Comparison of ENCODE assay signal across 11 cellular contexts in the genomic region with DNA sequence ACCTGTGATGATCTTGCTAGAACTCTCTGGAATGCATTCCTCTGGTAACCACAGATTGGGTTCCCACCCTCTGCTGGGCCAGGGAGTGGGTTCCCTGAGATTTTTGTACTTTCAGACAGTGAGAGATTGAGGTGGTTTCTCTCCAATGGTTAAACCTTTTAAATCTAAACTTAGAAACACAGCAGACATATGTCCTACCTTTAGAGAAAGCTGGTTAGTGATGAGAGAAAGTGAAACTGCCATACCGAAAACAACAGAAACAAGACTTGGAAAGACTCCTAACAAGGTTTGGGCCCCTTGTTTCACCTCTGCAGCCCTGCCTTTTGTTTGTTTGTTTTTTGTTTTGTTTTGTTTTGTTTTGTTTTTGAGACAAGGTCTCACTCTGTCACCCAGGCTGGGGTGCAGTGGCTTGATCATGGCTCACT. TPM values are rescaled to one million over a fixed set of nuclear protein-coding genes. Genes with fewer than 3 reads are reported as not detected.
DNase-seq lines count a peak whose midpoint lies in the region; ATAC-seq, FAIRE-seq and TF ChIP-seq lines count a peak whose summit lies in the region.
"Had no signal": no experiment of that assay in that cellular context is flagged by ENCODE, and none has a peak within 500 bp of the region (broad histone marks: within the 10 kb centered on the region; RNA-seq: fewer than 3 reads in every experiment).

No MANE protein-coding gene starts in this region.

- no peak for DNase-seq in GM12892 (ENCODE audit: insufficient read length)
- no peak for DNase-seq in OCI-LY7 (ENCODE audit: low spot score)
- DNase-seq in GDM1 (lab: John Stamatoyannopoulos, UW): no peak
- DNase-seq in psoas muscle: no peak
- no peak for DNase-seq in pons (ENCODE audit: low spot score)
- DNase-seq in Right ventricle myocardium superior: no peak
- DNase-seq: DND-41, NCI-H510A treated with DMSO at 0.1 percent for 48 hours had no signal

- H3K4me1 ChIP-seq in OCI-LY7 (ENCODE audit: insufficient read depth, low read length, poor library complexity, severe bottlenecking) (peaks cover 19% of the 10 kb centered on the region), psoas muscle (no peaks in the 10 kb centered on the region)

- BruUV-seq in OCI-LY7 (replicated peaks; lab: Mats Ljungman, UMichigan): no TSS peak

- no peak for TF ChIP-seq CTCF in OCI-LY7 (conservative IDR thresholded peaks at IDR 0.05; ENCODE audit: low read length)
- no peak for TF ChIP-seq CTCF in psoas muscle (IDR thresholded peaks at IDR 0.05)

- peak overlapping the region; percentile 79 for H2AFZ ChIP-seq in OCI-LY7 (ENCODE audit: low read length)

- FAIRE-seq in GM12892 (lab: Jason Lieb, UNC): peak; percentile 86
- FAIRE-seq: TTC549 had no signal

- WGBS in psoas muscle, 3 donors: 80 to 91% (median 86%) methylated on average over 1 of the region's 1 CpG

- no peak overlapping the region for H3K27ac ChIP-seq in OCI-LY7 (ENCODE audit: low read depth, low read length, poor library complexity, severe bottlenecking)
- H3K27ac ChIP-seq in psoas muscle: no peak overlapping the region

- peak overlapping the region; percentile 18 for H3K4me3 ChIP-seq in OCI-LY7 (ENCODE audit: low read depth, low read length, poor library complexity, severe bottlenecking)
- no peak overlapping the region for H3K4me3 ChIP-seq in psoas muscle

- no peaks in the 10 kb centered on the region for H3K9me3 ChIP-seq in OCI-LY7 (ENCODE audit: low read length)
- H3K9me3 ChIP-seq in psoas muscle: no peaks in the 10 kb centered on the region

- intact Hi-C loops in OCI-LY7 (cut with micrococcal nuclease; ENCODE audit: unreplicated experiment): no loop called here
- intact Hi-C loops in psoas muscle (cut with DNase I): no loop called here
- intact Hi-C loops in Right ventricle myocardium superior (cut with DNase I): no loop called here

- H4K20me1 ChIP-seq in OCI-LY7 (ENCODE audit: insufficient read depth, low read length): no peaks in the 10 kb centered on the region

- no peaks in the 10 kb centered on the region for H3K36me3 ChIP-seq in OCI-LY7 (ENCODE audit: insufficient read depth, low read length)
- no peaks in the 10 kb centered on the region for H3K36me3 ChIP-seq in psoas muscle (ENCODE audit: insufficient read depth in 1 of 2, low read depth in 1 of 2)

- no peaks in the 10 kb centered on the region for H3K9me2 ChIP-seq in OCI-LY7 (ENCODE audit: insufficient read depth, low read length)

- peak overlapping the region; percentile 54 for H3K4me2 ChIP-seq in OCI-LY7 (ENCODE audit: low read length)

- no peaks in the 10 kb centered on the region for H3K79me2 ChIP-seq in OCI-LY7 (ENCODE audit: insufficient read depth, low read depth, low read length)

- ATAC-seq in GM19328 (IDR thresholded peaks at IDR 0.05; ENCODE audit: unreplicated experiment) (peak; percentile 94), HG02943 (IDR thresholded peaks at IDR 0.05; ENCODE audit: low read depth, unreplicated experiment) (peak; percentile 90), psoas muscle (no peak), Right ventricle myocardium superior (ENCODE audit: poor library complexity) (no peak)

- no peak for TF ChIP-seq POLR2A in GM12892 (IDR thresholded peaks at IDR 0.05; ENCODE audit: low read depth, low read length)

- H3K27me3 ChIP-seq in psoas muscle (ENCODE audit: insufficient read depth in 3 of 3, low read length in 2 of 3): no peaks in the 10 kb centered on the region

- CTCF ChIA-PET in OCI-LY7 (lab: Charles Lee; ENCODE audit: unreplicated experiment): no interaction called here

- POLR2A ChIA-PET in OCI-LY7 (lab: Charles Lee): interaction anchor here (0.6 to 0.9 kb wide), 2 partner anchors 12 to 560 kb away, joined by 4 read pairs; no protein-coding TSS in a partner anchor

RNA-seq across cellular contexts. Expression of a gene that starts 9.7 kb away (rescaled TPM):
- 16.6 TPM for polyA plus RNA-seq in GM12892 (2012; ENCODE audit: missing spikeins)
- 19.4 and 21.0 TPM in 2 replicates for total RNA-seq in OCI-LY7 (2014; rRNA removed; shearing (Covaris generic))
- 35.4 and 45.4 TPM in 2 replicates for total RNA-seq in OCI-LY7 (2022)
- 1 to 10 TPM; 4.7 to 7.6 (median 4.9) TPM for total RNA-seq in psoas muscle
- 1 to 10 TPM; 3.1 to 3.7 (median 3.3) TPM for polyA plus RNA-seq in psoas muscle
- 5.6 TPM for total RNA-seq in Right ventricle myocardium superior

Comparison
In these comparisons a context has a peak if more than half of its experiments do, and no peak if none do; other contexts are left out.
1. ATAC-seq: peak in GM19328 (single experiment) and HG02943 (single experiment); none in psoas muscle (0 of 4) and Right ventricle myocardium superior (single experiment).